13 cellular contexts compared by ENCODE assay signal in genomic region chrX:81259008-81259713, GRCh38. TPM values are rescaled to one million over a fixed set of nuclear protein-coding genes. Genes with fewer than 3 reads are reported as not detected.
A peak's percentile ranks its signal among the peaks of the same experiment; 100 is the strongest.
DNase-seq lines count a peak whose midpoint lies in the region; ATAC-seq and TF ChIP-seq lines count a peak whose summit lies in the region.
"Had no signal": no experiment of that assay in that cellular context is flagged by ENCODE, and none has a peak within 500 bp of the region (broad histone marks: within the 10 kb centered on the region; RNA-seq: fewer than 3 reads in every experiment).

No MANE protein-coding gene starts in this region.

- H3K27ac Mint-ChIP-seq in endodermal cell, result peak overlapping the region; percentile 38

- peaks cover 36% of the 10 kb centered on the region for H3K9me3 Mint-ChIP-seq in endodermal cell
- H3K9me3 Mint-ChIP-seq: activated T-cell treated with anti-CD3 and anti-CD28 coated beads, Interleukin-2, amount 50 U/mL, for 4 hours had no signal

- H3K4me3 Mint-ChIP-seq in endodermal cell, result no peak overlapping the region
- H3K4me3 Mint-ChIP-seq: activated T-cell treated with anti-CD3 and anti-CD28 coated beads, Interleukin-2, amount 50 U/mL, for 4 hours had no signal

- no peaks in the 10 kb centered on the region for H3K36me3 Mint-ChIP-seq in endodermal cell (ENCODE audit: low read depth)

- intact Hi-C loops in Right ventricle myocardium superior (cut with DNase I), result no loop called here
- intact Hi-C loops in mucosa of descending colon (cut with DNase I, micrococcal nuclease), result no loop called here

- H3K4me1 ChIP-seq in cardiac muscle cell (ENCODE audit: low read depth) (peaks cover 24% of the 10 kb centered on the region), endodermal cell (ENCODE audit: control insufficient read depth, insufficient read depth, low read length) (no peaks in the 10 kb centered on the region), mucosa of descending colon (ENCODE audit: low read depth) (no peaks in the 10 kb centered on the region), urinary bladder (ENCODE audit: insufficient read depth) (peaks cover 1% of the 10 kb centered on the region)

- H3K4me3 ChIP-seq in cardiac muscle cell (no peak overlapping the region), endodermal cell (ENCODE audit: low read length) (no peak overlapping the region), mucosa of descending colon (no peak overlapping the region), urinary bladder (ENCODE audit: low read depth, low read length) (no peak overlapping the region)
- H3K4me3 ChIP-seq: A549 had no signal

- H3K9ac ChIP-seq in endodermal cell (ENCODE audit: extremely low read depth, low read length, poor library complexity, severe bottlenecking), result no peak overlapping the region

- ATAC-seq in Right ventricle myocardium superior (ENCODE audit: poor library complexity), result no peak
- peak; percentile 11 for ATAC-seq in mucosa of descending colon
- ATAC-seq in omental fat pad (ENCODE audit: low FRiP score), result no peak
- ATAC-seq: A549; activated T-cell treated with anti-CD3 and anti-CD28 coated beads, Interleukin-2, amount 50 U/mL, for 4 hours; HCT116 had no signal

- no peaks in the 10 kb centered on the region for H3K27me3 Mint-ChIP-seq in endodermal cell (ENCODE audit: insufficient read depth)

- H3K36me3 ChIP-seq in cardiac muscle cell, result no peaks in the 10 kb centered on the region
- no peaks in the 10 kb centered on the region for H3K36me3 ChIP-seq in endodermal cell (ENCODE audit: control insufficient read depth, insufficient read depth, low read length)
- H3K36me3 ChIP-seq in mucosa of descending colon (ENCODE audit: low read depth), result no peaks in the 10 kb centered on the region
- no peaks in the 10 kb centered on the region for H3K36me3 ChIP-seq in urinary bladder (ENCODE audit: insufficient read depth)

- TF ChIP-seq CTCF in cardiac muscle cell (IDR thresholded peaks at IDR 0.05; ENCODE audit: low read depth, low read length) (no peak), endodermal cell (conservative IDR thresholded peaks at IDR 0.05) (no peak), mucosa of descending colon (IDR thresholded peaks at IDR 0.05) (no peak), omental fat pad (IDR thresholded peaks at IDR 0.05) (no peak)

- H3K27me3 ChIP-seq in cardiac muscle cell, result no peaks in the 10 kb centered on the region
- H3K27me3 ChIP-seq in endodermal cell (ENCODE audit: control insufficient read depth, insufficient read depth, low read length, poor library complexity, severe bottlenecking), result no peaks in the 10 kb centered on the region

- peaks cover 8% of the 10 kb centered on the region for H3K4me1 Mint-ChIP-seq in endodermal cell

- DNase-seq in cardiac muscle cell (ENCODE audit: low read depth in 1 of 2, low spot score in 1 of 2) (peak; percentile 55 to 69), Right ventricle myocardium superior (no peak), endodermal cell (no peak), mucosa of descending colon (no peak), omental fat pad (ENCODE audit: low spot score) (no peak), HPDE6-E6E7 (ENCODE audit: extremely low spot score) (no peak), NCI-H526 treated with DMSO at 0.1 percent for 48 hours (lab: John Stamatoyannopoulos, UW) (no peak)
- DNase-seq: activated T-cell treated with anti-CD3 and anti-CD28 coated beads, Interleukin-2, amount 50 U/mL, for 4 hours; cortex of kidney had no signal

- 29% methylated on average over 1 of the region's 1 CpG; no CpG with 5 or more reads in 1 of the 2 experiments for whole genome bisulfite sequencing in endodermal cell (ENCODE audit: insufficient coverage in 1 of 2, insufficient read length in 1 of 2), 2 experiments
- WGBS in urinary bladder, result 16% methylated on average over 1 of the region's 1 CpG

- H3K9me3 ChIP-seq in cardiac muscle cell (ENCODE audit: low read depth), result no peaks in the 10 kb centered on the region
- no peaks in the 10 kb centered on the region for H3K9me3 ChIP-seq in endodermal cell (ENCODE audit: control insufficient read depth, low read length)
- no peaks in the 10 kb centered on the region for H3K9me3 ChIP-seq in mucosa of descending colon
- H3K9me3 ChIP-seq: A549 had no signal

- H3K27ac ChIP-seq in cardiac muscle cell (peak overlapping the region; percentile 99), endodermal cell (ENCODE audit: low read depth, low read length) (no peak overlapping the region), urinary bladder (ENCODE audit: low read depth) (peak overlapping the region; percentile 23)
- H3K27ac ChIP-seq: A549, HL-60 had no signal

RNA-seq across cellular contexts. Expression of gene SH3BGRL, which starts 57.3 kb away (rescaled TPM):
- total RNA-seq in cardiac muscle cell (98.1 and 120 TPM in 2 replicates), Right ventricle myocardium superior (30.6 TPM), endodermal cell (10 to 100 TPM; 44.8 to 63.5 TPM), mucosa of descending colon (100 to 1,000 TPM in 1 of 3 donors, 10 to 100 TPM in 2; 49.7 to 186 (median 74.4) TPM), urinary bladder (286 TPM), omental fat pad (100 to 1,000 TPM; 103 to 143 (median 122) TPM)
- polyA plus RNA-seq in cardiac muscle cell (181 and 222 TPM in 2 replicates), urinary bladder (262 TPM)
- 87.1 TPM for polyA plus RNA-seq in endodermal cell (2013, experiment 1 of 2)
- 83.0 TPM for polyA plus RNA-seq in endodermal cell (2013, experiment 2 of 2)

RNA-seq across cellular contexts. Expression of gene HMGN5, which starts 57.4 kb away (rescaled TPM):
- total RNA-seq in cardiac muscle cell (3.2 and 7.8 TPM in 2 replicates), Right ventricle myocardium superior (1.8 TPM), endodermal cell (10 to 100 TPM in 1 of 2 donors, 1 to 10 TPM in 1; 4.1 to 12.9 TPM), mucosa of descending colon (1 to 10 TPM; 4.0 to 5.8 (median 4.1) TPM), urinary bladder (4.9 TPM), omental fat pad (1 to 10 TPM; 2.4 to 7.4 (median 3.5) TPM)
- polyA plus RNA-seq in cardiac muscle cell (20.7 and 30.5 TPM in 2 replicates), urinary bladder (14.5 TPM)
- 22.0 TPM for polyA plus RNA-seq in endodermal cell (2013, experiment 1 of 2)
- polyA plus RNA-seq in endodermal cell (2013, experiment 2 of 2), result 21.3 TPM

Comparison
In these comparisons a context has a peak if more than half of its experiments do, and no peak if none do; other contexts are left out.
1. DNase-seq: peak in cardiac muscle cell (2 of 2); none in Right ventricle myocardium superior (single experiment), endodermal cell (single experiment), mucosa of descending colon (0 of 3), omental fat pad (single experiment), HPDE6-E6E7 (single experiment) and NCI-H526 treated with DMSO at 0.1 percent for 48 hours (single experiment).